Comparison of ENCODE assay signal across 1 cellular context in the genomic region with DNA sequence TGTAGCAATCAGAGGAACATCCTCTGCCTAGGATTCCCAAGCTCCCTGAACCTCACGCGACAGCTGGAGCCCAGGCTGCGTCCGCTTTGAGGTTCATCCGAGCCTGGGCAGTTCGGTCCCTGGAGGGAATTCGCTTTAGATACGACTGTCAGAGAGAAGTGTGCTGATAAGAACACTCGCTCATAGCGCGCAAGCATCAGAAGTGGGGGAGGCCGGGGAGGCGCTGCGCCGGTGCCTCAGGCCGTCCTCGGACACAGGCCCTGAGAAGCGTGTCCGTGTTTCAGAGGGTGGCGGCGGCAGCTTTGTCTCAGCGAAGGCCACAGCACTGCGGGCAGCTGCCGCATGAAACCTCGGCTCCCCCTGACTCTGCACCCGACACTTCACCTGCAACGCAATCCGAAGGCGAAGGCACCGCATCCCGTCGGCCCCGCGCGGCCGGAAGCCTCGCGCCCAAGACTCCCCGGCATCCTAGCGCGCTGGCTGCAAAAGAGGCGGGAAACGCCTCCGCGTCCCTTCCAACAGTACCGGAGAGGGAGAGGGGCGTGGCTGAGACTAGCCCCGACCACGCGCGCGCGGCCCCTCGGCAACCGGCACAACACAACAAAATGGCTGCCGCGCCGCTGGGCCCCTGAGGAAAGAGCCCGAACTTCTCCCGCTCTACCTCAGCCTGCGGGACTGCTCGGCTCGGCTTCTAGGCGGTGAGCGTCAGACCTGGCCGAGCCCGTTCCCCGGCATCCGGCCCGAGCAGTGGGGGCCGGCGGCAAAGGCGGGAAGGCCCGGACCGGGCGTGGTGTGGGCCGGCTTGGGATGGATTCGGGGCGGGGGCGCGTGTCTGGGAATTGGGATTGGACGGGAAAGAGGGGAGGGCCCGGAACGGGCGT.
A peak's percentile ranks its signal among the peaks of the same experiment; 100 is the strongest.
TF ChIP-seq lines count a peak whose summit lies in the region.

A gene with protein sequence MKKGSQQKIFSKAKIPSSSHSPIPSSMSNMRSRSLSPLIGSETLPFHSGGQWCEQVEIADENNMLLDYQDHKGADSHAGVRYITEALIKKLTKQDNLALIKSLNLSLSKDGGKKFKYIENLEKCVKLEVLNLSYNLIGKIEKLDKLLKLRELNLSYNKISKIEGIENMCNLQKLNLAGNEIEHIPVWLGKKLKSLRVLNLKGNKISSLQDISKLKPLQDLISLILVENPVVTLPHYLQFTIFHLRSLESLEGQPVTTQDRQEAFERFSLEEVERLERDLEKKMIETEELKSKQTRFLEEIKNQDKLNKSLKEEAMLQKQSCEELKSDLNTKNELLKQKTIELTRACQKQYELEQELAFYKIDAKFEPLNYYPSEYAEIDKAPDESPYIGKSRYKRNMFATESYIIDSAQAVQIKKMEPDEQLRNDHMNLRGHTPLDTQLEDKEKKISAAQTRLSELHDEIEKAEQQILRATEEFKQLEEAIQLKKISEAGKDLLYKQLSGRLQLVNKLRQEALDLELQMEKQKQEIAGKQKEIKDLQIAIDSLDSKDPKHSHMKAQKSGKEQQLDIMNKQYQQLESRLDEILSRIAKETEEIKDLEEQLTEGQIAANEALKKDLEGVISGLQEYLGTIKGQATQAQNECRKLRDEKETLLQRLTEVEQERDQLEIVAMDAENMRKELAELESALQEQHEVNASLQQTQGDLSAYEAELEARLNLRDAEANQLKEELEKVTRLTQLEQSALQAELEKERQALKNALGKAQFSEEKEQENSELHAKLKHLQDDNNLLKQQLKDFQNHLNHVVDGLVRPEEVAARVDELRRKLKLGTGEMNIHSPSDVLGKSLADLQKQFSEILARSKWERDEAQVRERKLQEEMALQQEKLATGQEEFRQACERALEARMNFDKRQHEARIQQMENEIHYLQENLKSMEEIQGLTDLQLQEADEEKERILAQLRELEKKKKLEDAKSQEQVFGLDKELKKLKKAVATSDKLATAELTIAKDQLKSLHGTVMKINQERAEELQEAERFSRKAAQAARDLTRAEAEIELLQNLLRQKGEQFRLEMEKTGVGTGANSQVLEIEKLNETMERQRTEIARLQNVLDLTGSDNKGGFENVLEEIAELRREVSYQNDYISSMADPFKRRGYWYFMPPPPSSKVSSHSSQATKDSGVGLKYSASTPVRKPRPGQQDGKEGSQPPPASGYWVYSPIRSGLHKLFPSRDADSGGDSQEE (N-terminal part only) (plus strand): TSS at position 586 of the 881 bp plus-strand sequence. CDS start 13,372 bp downstream, outside the sequence.

TF ChIP-seq in HepG2, 621 proteins besides CTCF, POLR2A, EP300 and RAD21 (continued from another document and continues in another):
- TF ChIP-seq, protein P1, sequence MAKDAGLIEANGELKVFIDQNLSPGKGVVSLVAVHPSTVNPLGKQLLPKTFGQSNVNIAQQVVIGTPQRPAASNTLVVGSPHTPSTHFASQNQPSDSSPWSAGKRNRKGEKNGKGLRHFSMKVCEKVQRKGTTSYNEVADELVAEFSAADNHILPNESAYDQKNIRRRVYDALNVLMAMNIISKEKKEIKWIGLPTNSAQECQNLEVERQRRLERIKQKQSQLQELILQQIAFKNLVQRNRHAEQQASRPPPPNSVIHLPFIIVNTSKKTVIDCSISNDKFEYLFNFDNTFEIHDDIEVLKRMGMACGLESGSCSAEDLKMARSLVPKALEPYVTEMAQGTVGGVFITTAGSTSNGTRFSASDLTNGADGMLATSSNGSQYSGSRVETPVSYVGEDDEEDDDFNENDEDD (CRISPR knock-in tag; IDR thresholded peaks at IDR 0.05; ENCODE audit: borderline replicate concordance): peak; percentile 100
- 0 out of 2 replicates have a peak, but pooled peaks have one; percentile 9 for TF ChIP-seq ZNF652 (CRISPR knock-in tag; IDR thresholded peaks at IDR 0.05; ENCODE audit: borderline replicate concordance, low read depth)
- peak; percentile 84; the same call in 1 of the 2 replicates for TF ChIP-seq ARID2 (CRISPR knock-in tag; IDR thresholded peaks at IDR 0.05; ENCODE audit: borderline replicate concordance)
- no peak for TF ChIP-seq ZNF496 (CRISPR knock-in tag; IDR thresholded peaks at IDR 0.05; ENCODE audit: insufficient replicate concordance)
- peak; percentile 91; the same call in 1 of the 2 replicates for TF ChIP-seq DNMT1 (CRISPR knock-in tag; IDR thresholded peaks at IDR 0.05)
- no peak for TF ChIP-seq ZFP36L2 (CRISPR knock-in tag; IDR thresholded peaks at IDR 0.05)
- TF ChIP-seq ASH2L (IDR thresholded peaks at IDR 0.05; ENCODE audit: insufficient read length, low read depth, low read length): peak; percentile 95
- TF ChIP-seq SNRNP70 (IDR thresholded peaks at IDR 0.05; ENCODE audit: low read depth, low read length): no peak
- peak; percentile 94 for TF ChIP-seq ZNF788 (CRISPR knock-in tag; IDR thresholded peaks at IDR 0.05; ENCODE audit: borderline replicate concordance)
- peak; percentile 96; the same call in 1 of the 2 replicates for TF ChIP-seq ZNF138 (CRISPR knock-in tag; IDR thresholded peaks at IDR 0.05; ENCODE audit: low read depth)
- TF ChIP-seq ZNF883 (CRISPR knock-in tag; IDR thresholded peaks at IDR 0.05; ENCODE audit: not compliant biosample characterization): peak; percentile 98
- TF ChIP-seq FOXA1 (IDR thresholded peaks at IDR 0.05): no peak
- TF ChIP-seq FOXA1 (CRISPR knock-in tag; IDR thresholded peaks at IDR 0.05): peak; percentile 15; the same call in 1 of the 2 replicates
- TF ChIP-seq MEIS2 (CRISPR knock-in tag; IDR thresholded peaks at IDR 0.05): peak; percentile 81; the same call in 1 of the 2 replicates
- TF ChIP-seq RCOR2 (CRISPR knock-in tag; IDR thresholded peaks at IDR 0.05): peak; percentile 53; the same call in 1 of the 2 replicates
- peak; percentile 94; the same call in 1 of the 2 replicates for TF ChIP-seq NFATC3 (CRISPR knock-in tag; IDR thresholded peaks at IDR 0.05)
- peak; percentile 59; the same call in 1 of the 2 replicates for TF ChIP-seq ZNF619 (CRISPR knock-in tag; IDR thresholded peaks at IDR 0.05)
- peak; percentile 96 for TF ChIP-seq NKX3-1 (CRISPR knock-in tag; IDR thresholded peaks at IDR 0.05)
- no peak for TF ChIP-seq MAFG (CRISPR knock-in tag; IDR thresholded peaks at IDR 0.05)
- TF ChIP-seq SCMH1 (CRISPR knock-in tag; IDR thresholded peaks at IDR 0.05; ENCODE audit: borderline replicate concordance): no peak
- peak; percentile 96 for TF ChIP-seq ZNF446 (CRISPR knock-in tag; IDR thresholded peaks at IDR 0.05)
- TF ChIP-seq KAT7 (CRISPR knock-in tag; IDR thresholded peaks at IDR 0.05; ENCODE audit: borderline replicate concordance): peak; percentile 92
- TF ChIP-seq, protein P2, sequence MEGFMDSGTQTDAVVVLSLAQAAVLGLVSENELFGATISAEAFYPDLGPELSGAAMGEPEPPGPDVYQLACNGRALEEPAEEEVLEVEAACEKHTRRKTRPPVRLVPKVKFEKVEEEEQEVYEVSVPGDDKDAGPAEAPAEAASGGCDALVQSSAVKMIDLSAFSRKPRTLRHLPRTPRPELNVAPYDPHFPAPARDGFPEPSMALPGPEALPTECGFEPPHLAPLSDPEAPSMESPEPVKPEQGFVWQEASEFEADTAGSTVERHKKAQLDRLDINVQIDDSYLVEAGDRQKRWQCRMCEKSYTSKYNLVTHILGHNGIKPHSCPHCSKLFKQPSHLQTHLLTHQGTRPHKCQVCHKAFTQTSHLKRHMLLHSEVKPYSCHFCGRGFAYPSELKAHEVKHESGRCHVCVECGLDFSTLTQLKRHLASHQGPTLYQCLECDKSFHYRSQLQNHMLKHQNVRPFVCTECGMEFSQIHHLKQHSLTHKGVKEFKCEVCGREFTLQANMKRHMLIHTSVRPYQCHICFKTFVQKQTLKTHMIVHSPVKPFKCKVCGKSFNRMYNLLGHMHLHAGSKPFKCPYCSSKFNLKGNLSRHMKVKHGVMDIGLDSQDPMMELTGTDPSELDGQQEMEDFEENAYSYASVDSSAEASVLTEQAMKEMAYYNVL (CRISPR knock-in tag; IDR thresholded peaks at IDR 0.05; ENCODE audit: borderline replicate concordance): peak; percentile 56; the same call in 1 of the 2 replicates
- TF ChIP-seq, protein P3, sequence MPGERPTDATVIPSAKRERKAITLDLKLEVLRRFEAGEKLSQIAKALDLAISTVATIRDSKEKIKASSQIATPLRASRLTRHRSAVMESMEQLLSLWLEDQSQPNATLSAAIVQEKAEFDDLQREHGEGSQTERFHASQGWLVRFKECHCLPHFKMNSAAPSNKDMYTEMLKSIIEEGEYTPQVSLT (CRISPR knock-in tag; IDR thresholded peaks at IDR 0.05; ENCODE audit: borderline replicate concordance, low read depth): no peak; the same call in 1 of the 2 replicates
- TF ChIP-seq ISL2 (CRISPR knock-in tag; IDR thresholded peaks at IDR 0.05): peak; percentile 69
- TF ChIP-seq, protein P4, sequence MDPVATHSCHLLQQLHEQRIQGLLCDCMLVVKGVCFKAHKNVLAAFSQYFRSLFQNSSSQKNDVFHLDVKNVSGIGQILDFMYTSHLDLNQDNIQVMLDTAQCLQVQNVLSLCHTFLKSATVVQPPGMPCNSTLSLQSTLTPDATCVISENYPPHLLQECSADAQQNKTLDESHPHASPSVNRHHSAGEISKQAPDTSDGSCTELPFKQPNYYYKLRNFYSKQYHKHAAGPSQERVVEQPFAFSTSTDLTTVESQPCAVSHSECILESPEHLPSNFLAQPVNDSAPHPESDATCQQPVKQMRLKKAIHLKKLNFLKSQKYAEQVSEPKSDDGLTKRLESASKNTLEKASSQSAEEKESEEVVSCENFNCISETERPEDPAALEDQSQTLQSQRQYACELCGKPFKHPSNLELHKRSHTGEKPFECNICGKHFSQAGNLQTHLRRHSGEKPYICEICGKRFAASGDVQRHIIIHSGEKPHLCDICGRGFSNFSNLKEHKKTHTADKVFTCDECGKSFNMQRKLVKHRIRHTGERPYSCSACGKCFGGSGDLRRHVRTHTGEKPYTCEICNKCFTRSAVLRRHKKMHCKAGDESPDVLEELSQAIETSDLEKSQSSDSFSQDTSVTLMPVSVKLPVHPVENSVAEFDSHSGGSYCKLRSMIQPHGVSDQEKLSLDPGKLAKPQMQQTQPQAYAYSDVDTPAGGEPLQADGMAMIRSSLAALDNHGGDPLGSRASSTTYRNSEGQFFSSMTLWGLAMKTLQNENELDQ (CRISPR knock-in tag; IDR thresholded peaks at IDR 0.05; ENCODE audit: borderline replicate concordance): no peak
- peak; percentile 90 for TF ChIP-seq SPEN (CRISPR knock-in tag; IDR thresholded peaks at IDR 0.05; ENCODE audit: low read depth)
- TF ChIP-seq, protein P5, sequence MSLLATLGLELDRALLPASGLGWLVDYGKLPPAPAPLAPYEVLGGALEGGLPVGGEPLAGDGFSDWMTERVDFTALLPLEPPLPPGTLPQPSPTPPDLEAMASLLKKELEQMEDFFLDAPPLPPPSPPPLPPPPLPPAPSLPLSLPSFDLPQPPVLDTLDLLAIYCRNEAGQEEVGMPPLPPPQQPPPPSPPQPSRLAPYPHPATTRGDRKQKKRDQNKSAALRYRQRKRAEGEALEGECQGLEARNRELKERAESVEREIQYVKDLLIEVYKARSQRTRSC (CRISPR knock-in tag; IDR thresholded peaks at IDR 0.05; ENCODE audit: low read depth): peak; percentile 76; the same call in 1 of the 2 replicates
- TF ChIP-seq ZNF749 (CRISPR knock-in tag; IDR thresholded peaks at IDR 0.05; ENCODE audit: borderline replicate concordance): peak; percentile 98
- TF ChIP-seq SRSF1 (optimal IDR thresholded peaks at IDR 0.05; ENCODE audit: low read depth, low read length): peak; percentile 72
- TF ChIP-seq, protein P6, sequence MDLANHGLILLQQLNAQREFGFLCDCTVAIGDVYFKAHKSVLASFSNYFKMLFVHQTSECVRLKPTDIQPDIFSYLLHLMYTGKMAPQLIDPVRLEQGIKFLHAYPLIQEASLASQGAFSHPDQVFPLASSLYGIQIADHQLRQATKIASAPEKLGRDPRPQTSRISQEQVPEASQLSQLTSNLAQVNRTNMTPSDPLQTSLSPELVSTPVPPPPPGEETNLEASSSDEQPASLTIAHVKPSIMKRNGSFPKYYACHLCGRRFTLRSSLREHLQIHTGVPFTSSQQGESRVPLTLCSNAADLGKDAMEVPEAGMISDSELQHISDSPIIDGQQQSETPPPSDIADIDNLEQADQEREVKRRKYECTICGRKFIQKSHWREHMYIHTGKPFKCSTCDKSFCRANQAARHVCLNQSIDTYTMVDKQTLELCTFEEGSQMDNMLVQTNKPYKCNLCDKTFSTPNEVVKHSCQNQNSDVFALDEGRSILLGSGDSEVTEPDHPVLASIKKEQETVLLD (CRISPR knock-in tag; IDR thresholded peaks at IDR 0.05; ENCODE audit: low read depth): no peak
- no peak for TF ChIP-seq PCBP2 (optimal IDR thresholded peaks at IDR 0.05; ENCODE audit: low read depth, low read length, poor library complexity, severe bottlenecking)
- TF ChIP-seq ZNF724P (CRISPR knock-in tag; IDR thresholded peaks at IDR 0.05; ENCODE audit: borderline replicate concordance): peak; percentile 95; the same call in 1 of the 2 replicates
- 0 out of 2 replicates have a peak, but pooled peaks have one; percentile 45 for TF ChIP-seq XBP1 (CRISPR knock-in tag; IDR thresholded peaks at IDR 0.05)
- peak; percentile 77 for TF ChIP-seq TOPORS (CRISPR knock-in tag; IDR thresholded peaks at IDR 0.05)
- no peak; the same call in 1 of the 2 replicates for TF ChIP-seq ZNF569 (CRISPR knock-in tag; IDR thresholded peaks at IDR 0.05; ENCODE audit: borderline replicate concordance)
- peak; percentile 60; the same call in 1 of the 2 replicates for TF ChIP-seq ZNF263 (CRISPR knock-in tag; IDR thresholded peaks at IDR 0.05)
- peak; percentile 99 for TF ChIP-seq HNRNPK (IDR thresholded peaks at IDR 0.05; ENCODE audit: low read depth, low read length, poor library complexity, severe bottlenecking)
- peak; percentile 84 for TF ChIP-seq ZNF567 (CRISPR knock-in tag; IDR thresholded peaks at IDR 0.05; ENCODE audit: borderline replicate concordance)
- TF ChIP-seq ZNF17 (CRISPR knock-in tag; IDR thresholded peaks at IDR 0.05): no peak
- TF ChIP-seq AGO1 (IDR thresholded peaks at IDR 0.05; ENCODE audit: low read depth, low read length, poor library complexity, severe bottlenecking): no peak
- peak; percentile 86; the same call in 1 of the 2 replicates for TF ChIP-seq MTA1 (CRISPR knock-in tag; IDR thresholded peaks at IDR 0.05; ENCODE audit: borderline replicate concordance)
- TF ChIP-seq, protein P7, sequence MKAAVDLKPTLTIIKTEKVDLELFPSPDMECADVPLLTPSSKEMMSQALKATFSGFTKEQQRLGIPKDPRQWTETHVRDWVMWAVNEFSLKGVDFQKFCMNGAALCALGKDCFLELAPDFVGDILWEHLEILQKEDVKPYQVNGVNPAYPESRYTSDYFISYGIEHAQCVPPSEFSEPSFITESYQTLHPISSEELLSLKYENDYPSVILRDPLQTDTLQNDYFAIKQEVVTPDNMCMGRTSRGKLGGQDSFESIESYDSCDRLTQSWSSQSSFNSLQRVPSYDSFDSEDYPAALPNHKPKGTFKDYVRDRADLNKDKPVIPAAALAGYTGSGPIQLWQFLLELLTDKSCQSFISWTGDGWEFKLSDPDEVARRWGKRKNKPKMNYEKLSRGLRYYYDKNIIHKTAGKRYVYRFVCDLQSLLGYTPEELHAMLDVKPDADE (CRISPR knock-in tag; IDR thresholded peaks at IDR 0.05): 0 out of 2 replicates have a peak, but pooled peaks have one; percentile 50
- peak; percentile 96 for TF ChIP-seq ZNF772 (CRISPR knock-in tag; IDR thresholded peaks at IDR 0.05)
- TF ChIP-seq ZNF232 (CRISPR knock-in tag; IDR thresholded peaks at IDR 0.05; ENCODE audit: borderline replicate concordance): peak; percentile 97
- TF ChIP-seq, protein P8, sequence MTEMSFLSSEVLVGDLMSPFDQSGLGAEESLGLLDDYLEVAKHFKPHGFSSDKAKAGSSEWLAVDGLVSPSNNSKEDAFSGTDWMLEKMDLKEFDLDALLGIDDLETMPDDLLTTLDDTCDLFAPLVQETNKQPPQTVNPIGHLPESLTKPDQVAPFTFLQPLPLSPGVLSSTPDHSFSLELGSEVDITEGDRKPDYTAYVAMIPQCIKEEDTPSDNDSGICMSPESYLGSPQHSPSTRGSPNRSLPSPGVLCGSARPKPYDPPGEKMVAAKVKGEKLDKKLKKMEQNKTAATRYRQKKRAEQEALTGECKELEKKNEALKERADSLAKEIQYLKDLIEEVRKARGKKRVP (CRISPR knock-in tag; IDR thresholded peaks at IDR 0.05): peak in 1 of 2 experiments; percentile 62; a peak in 2 of 4 replicates
- TF ChIP-seq ZNF572 (CRISPR knock-in tag; IDR thresholded peaks at IDR 0.05): peak; percentile 78
